Comparison of ENCODE assay signal across 8 cellular contexts in genomic region chr2:54903736-54904554, GRCh38.
DNase-seq lines count a peak whose midpoint lies in the region; ATAC-seq and TF ChIP-seq lines count a peak whose summit lies in the region.

No MANE protein-coding gene starts in this region.

- H3K27ac Mint-ChIP-seq in activated naive CD8-positive, alpha-beta T cell treated with anti-CD3 and anti-CD28 coated beads, Interleukin-2, amount 10 ng/mL, durations not matched to agents 7 days and 5 days, result no peak overlapping the region

- peaks cover 3% of the 10 kb centered on the region for H3K27me3 Mint-ChIP-seq in activated naive CD8-positive, alpha-beta T cell treated with anti-CD3 and anti-CD28 coated beads, Interleukin-2, amount 10 ng/mL, durations not matched to agents 7 days and 5 days

- DNase-seq in HCEC 1CT (peak; percentile 100), SKM-1 treated with dmso at 0.1 percent for 144 hours (lab: John Stamatoyannopoulos, UW; ENCODE audit: unreplicated experiment) (peak; percentile 3), lung (ENCODE audit: low spot score) (peak; percentile 34)
- DNase-seq in activated naive CD8-positive, alpha-beta T cell treated with anti-CD3 and anti-CD28 coated beads, Interleukin-2, amount 10 ng/mL, durations not matched to agents 7 days and 5 days, result no peak
- DNase-seq in stimulated activated CD8-positive, alpha-beta memory T cell treated with anti-CD3 and anti-CD28 coated beads, Interleukin-7, amount 100 ng/mL, for 24 hours (ENCODE audit: low read depth), result peak; percentile 39

- no peaks in the 10 kb centered on the region for H3K4me1 ChIP-seq in lung (ENCODE audit: control insufficient read depth in 2 of 2, insufficient read depth in 2 of 2, low read length in 2 of 2)

- 64% methylated on average over 9 of the region's 9 CpGs for WGBS in lung, 2 donors

- peaks cover 9% of the 10 kb centered on the region for H3K4me1 Mint-ChIP-seq in activated naive CD8-positive, alpha-beta T cell treated with anti-CD3 and anti-CD28 coated beads, Interleukin-2, amount 10 ng/mL, durations not matched to agents 7 days and 5 days

- TF ChIP-seq CTCF in lung (IDR thresholded peaks at IDR 0.05; ENCODE audit: control extremely low read depth, extremely low read depth), result no peak

- H3K9me3 Mint-ChIP-seq in activated naive CD8-positive, alpha-beta T cell treated with anti-CD3 and anti-CD28 coated beads, Interleukin-2, amount 10 ng/mL, durations not matched to agents 7 days and 5 days, result no peaks in the 10 kb centered on the region

- peak; percentile 94 for ATAC-seq in activated naive CD8-positive, alpha-beta T cell treated with anti-CD3 and anti-CD28 coated beads, Interleukin-2, amount 10 ng/mL, durations not matched to agents 7 days and 5 days (ENCODE audit: low read depth)
- ATAC-seq in lung (ENCODE audit: insufficient read depth, low FRiP score), result peak; percentile 74
- ATAC-seq in GM19395 (IDR thresholded peaks at IDR 0.05; ENCODE audit: unreplicated experiment), result no peak
- no peak for ATAC-seq in GM19324 (IDR thresholded peaks at IDR 0.05; ENCODE audit: low FRiP score, unreplicated experiment)
- no peak for ATAC-seq in GM18907 (IDR thresholded peaks at IDR 0.05; ENCODE audit: unreplicated experiment)

- no peaks in the 10 kb centered on the region for H3K9me3 ChIP-seq in lung (ENCODE audit: control insufficient read depth in 2 of 2, insufficient read depth in 1 of 2, low read length in 1 of 2)

- POLR2A ChIA-PET in activated naive CD8-positive, alpha-beta T cell treated with anti-CD3 and anti-CD28 coated beads, Interleukin-2, amount 10 ng/mL, durations not matched to agents 7 days and 5 days (lab: Charles Lee), result no interaction called here

- H3K4me3 Mint-ChIP-seq in activated naive CD8-positive, alpha-beta T cell treated with anti-CD3 and anti-CD28 coated beads, Interleukin-2, amount 10 ng/mL, durations not matched to agents 7 days and 5 days, result no peak overlapping the region

- H3K4me3 ChIP-seq in lung, result no peak overlapping the region

- H3K36me3 Mint-ChIP-seq in activated naive CD8-positive, alpha-beta T cell treated with anti-CD3 and anti-CD28 coated beads, Interleukin-2, amount 10 ng/mL, durations not matched to agents 7 days and 5 days, result no peaks in the 10 kb centered on the region

- no peaks in the 10 kb centered on the region for H3K36me3 ChIP-seq in lung (ENCODE audit: control insufficient read depth in 2 of 2, insufficient read depth in 2 of 2, low read length in 2 of 2)

- no peak overlapping the region for H3K27ac ChIP-seq in lung (ENCODE audit: low read depth in 1 of 2, low read length in 1 of 2)

- H3K27me3 ChIP-seq in lung (ENCODE audit: control insufficient read depth, insufficient read depth), result no peaks in the 10 kb centered on the region

Comparison
In these comparisons a context has a peak if more than half of its experiments do, and no peak if none do; other contexts are left out.
1. ATAC-seq: peak in activated naive CD8-positive, alpha-beta T cell treated with anti-CD3 and anti-CD28 coated beads, Interleukin-2, amount 10 ng/mL, durations not matched to agents 7 days and 5 days (single experiment) and lung (single experiment); none in GM19395 (single experiment), GM19324 (single experiment) and GM18907 (single experiment).